In genomic region chr10:24744966-24745365, GRCh38 we compare ENCODE assay signal across 20 cellular contexts.
"Had no signal": no experiment of that assay in that cellular context is flagged by ENCODE, and none has a peak within 500 bp of the region (broad histone marks: within the 10 kb centered on the region; RNA-seq: fewer than 3 reads in every experiment).

No MANE protein-coding gene starts in this region.

- H3K27me3 ChIP-seq: brain microvascular endothelial cell, colonic mucosa, gastrocnemius medialis, sigmoid colon, spleen had no signal

- H3K27me3 Mint-ChIP-seq: activated CD4-positive, alpha-beta T cell treated with anti-CD3 and anti-CD28 coated beads, Interleukin-2, amount 10 ng/mL, durations not matched to agents 7 days and 5 days; central memory CD8-positive, alpha-beta T cell; stimulated activated memory B cell treated with anti-CD40 and anti-IgM and Interleukin-4, amounts not matched to agents 10 μg/mL and 1 μg/mL and 100 μg/mL, for 72 hours had no signal

- DNase-seq: activated CD4-positive, alpha-beta T cell treated with anti-CD3 and anti-CD28 coated beads, Interleukin-2, amount 10 ng/mL, durations not matched to agents 7 days and 5 days; activated CD8-positive, alpha-beta T cell treated with anti-CD3 and anti-CD28 coated beads, Interleukin-2, amount 10 ng/mL, durations not matched to agents 7 days and 5 days; activated effector memory CD4-positive, alpha-beta T cell treated with anti-CD3 and anti-CD28 coated beads, Interleukin-2, amount 50 U/mL, for 16 hours; activated naive CD4-positive, alpha-beta T cell treated with anti-CD3 and anti-CD28 coated beads, Interleukin-2, amount 50 U/mL, for 16 hours; activated T-cell treated with anti-CD3 and anti-CD28 coated beads, Interleukin-2, amount 50 U/mL, for 4 hours; aorta; brain microvascular endothelial cell; colonic mucosa; erythroblast; gastrocnemius medialis; mesenchymal stem cell; natural killer cell; sigmoid colon; spleen; stimulated activated CD4-positive, alpha-beta T cell treated with anti-CD3 and anti-CD28 coated beads, Interleukin-4, amount 100 ng/mL, for 4 hours had no signal

- H3K9me3 Mint-ChIP-seq: activated T-cell treated with anti-CD3 and anti-CD28 coated beads, Interleukin-2, amount 50 U/mL, for 4 hours; central memory CD8-positive, alpha-beta T cell; natural killer cell; stimulated activated memory B cell treated with anti-CD40 and anti-IgM and Interleukin-4, amounts not matched to agents 10 μg/mL and 1 μg/mL and 100 μg/mL, for 72 hours; T-helper 2 cell treated with Interferon-gamma antibody and Interleukin-4, amounts not matched to agents 5 μg/mL and 100 μg/mL, for 36 hours had no signal

- H3K27ac ChIP-seq: brain microvascular endothelial cell, colonic mucosa, gastrocnemius medialis, neutrophil, parathyroid adenoma, sigmoid colon, spleen had no signal

- H3K36me3 ChIP-seq: brain microvascular endothelial cell, colonic mucosa, gastrocnemius medialis, neutrophil, sigmoid colon, spleen had no signal

- H2AFZ ChIP-seq: parathyroid adenoma had no signal

- ATAC-seq: activated CD8-positive, alpha-beta T cell treated with anti-CD3 and anti-CD28 coated beads, Interleukin-2, amount 10 ng/mL, durations not matched to agents 7 days and 5 days; activated T-cell treated with anti-CD3 and anti-CD28 coated beads, Interleukin-2, amount 50 U/mL, for 4 hours; gastrocnemius medialis; natural killer cell; stimulated activated memory B cell treated with anti-CD40 and anti-IgM and Interleukin-4, amounts not matched to agents 10 μg/mL and 1 μg/mL and 100 μg/mL, for 72 hours had no signal

- H3K9me3 ChIP-seq: colonic mucosa, gastrocnemius medialis, neutrophil had no signal

- H3K4me1 ChIP-seq: colonic mucosa, gastrocnemius medialis, parathyroid adenoma, sigmoid colon had no signal

- H3K9ac ChIP-seq: parathyroid adenoma had no signal

- H3K4me1 Mint-ChIP-seq: activated CD4-positive, alpha-beta T cell treated with anti-CD3 and anti-CD28 coated beads, Interleukin-2, amount 10 ng/mL, durations not matched to agents 7 days and 5 days; central memory CD8-positive, alpha-beta T cell; natural killer cell; stimulated activated memory B cell treated with anti-CD40 and anti-IgM and Interleukin-4, amounts not matched to agents 10 μg/mL and 1 μg/mL and 100 μg/mL, for 72 hours had no signal

- H3K79me2 ChIP-seq: parathyroid adenoma had no signal

- H3K4me3 Mint-ChIP-seq: activated CD4-positive, alpha-beta T cell treated with anti-CD3 and anti-CD28 coated beads, Interleukin-2, amount 10 ng/mL, durations not matched to agents 7 days and 5 days; activated CD8-positive, alpha-beta T cell treated with anti-CD3 and anti-CD28 coated beads, Interleukin-2, amount 10 ng/mL, durations not matched to agents 7 days and 5 days; activated T-cell treated with anti-CD3 and anti-CD28 coated beads, Interleukin-2, amount 50 U/mL, for 4 hours; central memory CD8-positive, alpha-beta T cell; natural killer cell; stimulated activated memory B cell treated with anti-CD40 and anti-IgM and Interleukin-4, amounts not matched to agents 10 μg/mL and 1 μg/mL and 100 μg/mL, for 72 hours; T-helper 2 cell treated with Interferon-gamma antibody and Interleukin-4, amounts not matched to agents 5 μg/mL and 100 μg/mL, for 36 hours had no signal

- H3K4me3 ChIP-seq: colonic mucosa, gastrocnemius medialis, sigmoid colon, spleen had no signal

- H3K36me3 Mint-ChIP-seq: natural killer cell; stimulated activated memory B cell treated with anti-CD40 and anti-IgM and Interleukin-4, amounts not matched to agents 10 μg/mL and 1 μg/mL and 100 μg/mL, for 72 hours had no signal

- H3K27ac Mint-ChIP-seq: activated CD4-positive, alpha-beta T cell treated with anti-CD3 and anti-CD28 coated beads, Interleukin-2, amount 10 ng/mL, durations not matched to agents 7 days and 5 days; activated CD8-positive, alpha-beta T cell treated with anti-CD3 and anti-CD28 coated beads, Interleukin-2, amount 10 ng/mL, durations not matched to agents 7 days and 5 days; natural killer cell; stimulated activated memory B cell treated with anti-CD40 and anti-IgM and Interleukin-4, amounts not matched to agents 10 μg/mL and 1 μg/mL and 100 μg/mL, for 72 hours; T-helper 2 cell treated with Interferon-gamma antibody and Interleukin-4, amounts not matched to agents 5 μg/mL and 100 μg/mL, for 36 hours had no signal
